ENCODE assay signal across 8 cellular contexts in genomic region chr7:23531794-23532489, GRCh38. TPM values are rescaled to one million over a fixed set of nuclear protein-coding genes. Genes with fewer than 3 reads are reported as not detected.
DNase-seq lines count a peak whose midpoint lies in the region; ATAC-seq and TF ChIP-seq lines count a peak whose summit lies in the region.

Gene TRA2A, minus strand, starts transcription at chr7:23531981. Its CDS starts 157 bp downstream, at chr7:23531824.

- H3K4me3 ChIP-seq in heart left ventricle: peak within 1 kb of the TSS; percentile 36 to 97 (median 84)

- H3K27ac ChIP-seq in heart left ventricle: peak within 1 kb of the TSS; percentile 83 to 99 (median 96)

- no peaks in the 10 kb centered on the region for H3K9me3 Mint-ChIP-seq in T-helper 1 cell treated with Interleukin-12 subunit alpha and Interleukin-12 subunit beta and Interleukin-4 antibody, amounts not matched to agents 30 μg/mL and 1 μg/mL, for 36 hours
- H3K9me3 Mint-ChIP-seq in type B pancreatic cell: no peaks in the 10 kb centered on the region

- intact Hi-C loops in heart left ventricle (cut with DNase I): loop anchor here in 2 of 10 donors (2.0 to 10.0 kb wide), 3 partner anchors 149 to 237 kb away; partner anchors contain the start of genes MALSU1 (in 2 of the 2) and FAM221A (in 1 of the 2)
- intact Hi-C loops in posterior cingulate gyrus (cut with DNase I): loop anchor here (2.0 to 5.0 kb wide), 3 partner anchors 65 to 425 kb away; partner anchors contain the start of genes CCDC126, KLHL7 and NUP42

- peak; percentile 90 for DNase-seq in NCI-H1694 (lab: John Stamatoyannopoulos, UW)
- peak; percentile 88 for DNase-seq in amniotic epithelial cell (ENCODE audit: low read depth)
- peak; percentile 97 to 99 (median 98) for DNase-seq in heart left ventricle
- peak; percentile 94 to 100 (median 98) for DNase-seq in posterior cingulate gyrus
- peak; percentile 97 for DNase-seq in type B pancreatic cell (ENCODE audit: extremely low spot score, unreplicated experiment)

- no peaks in the 10 kb centered on the region for H3K27me3 Mint-ChIP-seq in T-helper 1 cell treated with Interleukin-12 subunit alpha and Interleukin-12 subunit beta and Interleukin-4 antibody, amounts not matched to agents 30 μg/mL and 1 μg/mL, for 36 hours (ENCODE audit: low read depth)
- H3K27me3 Mint-ChIP-seq in type B pancreatic cell: no peaks in the 10 kb centered on the region

- TF ChIP-seq POLR2A in heart left ventricle (IDR thresholded peaks at IDR 0.05): peak; percentile 80 to 93

- H3K9me3 ChIP-seq in heart left ventricle: no peaks in the 10 kb centered on the region

- H3K36me3 ChIP-seq in heart left ventricle: no peaks in the 10 kb centered on the region

- WGBS in heart left ventricle, 4 donors: 14 to 19% (median 16%) methylated on average over 43 to 50 of the region's 50 CpGs

- H3K27me3 ChIP-seq in heart left ventricle: no peaks in the 10 kb centered on the region

- H3K27ac Mint-ChIP-seq in T-helper 1 cell treated with Interleukin-12 subunit alpha and Interleukin-12 subunit beta and Interleukin-4 antibody, amounts not matched to agents 30 μg/mL and 1 μg/mL, for 36 hours: peak within 1 kb of the TSS; percentile 100
- peak within 1 kb of the TSS; percentile 100 for H3K27ac Mint-ChIP-seq in type B pancreatic cell

- H3K4me1 Mint-ChIP-seq in T-helper 1 cell treated with Interleukin-12 subunit alpha and Interleukin-12 subunit beta and Interleukin-4 antibody, amounts not matched to agents 30 μg/mL and 1 μg/mL, for 36 hours (ENCODE audit: low read depth): peaks cover 32% of the 10 kb centered on the region
- peaks cover 34% of the 10 kb centered on the region for H3K4me1 Mint-ChIP-seq in type B pancreatic cell (ENCODE audit: unreplicated experiment)

- TF ChIP-seq CTCF in heart left ventricle (IDR thresholded peaks at IDR 0.05) (no peak), type B pancreatic cell (conservative IDR thresholded peaks at IDR 0.05) (no peak)

- peak; percentile 95 for ATAC-seq in GM18498 (IDR thresholded peaks at IDR 0.05; ENCODE audit: unreplicated experiment)
- peak; percentile 93 for ATAC-seq in HG02885 (IDR thresholded peaks at IDR 0.05; ENCODE audit: poor library complexity, unreplicated experiment)
- ATAC-seq in heart left ventricle: peak; percentile 98 to 99 (median 98)

- peaks cover 19% of the 10 kb centered on the region for H3K36me3 Mint-ChIP-seq in T-helper 1 cell treated with Interleukin-12 subunit alpha and Interleukin-12 subunit beta and Interleukin-4 antibody, amounts not matched to agents 30 μg/mL and 1 μg/mL, for 36 hours (ENCODE audit: low read depth)
- peaks cover 24% of the 10 kb centered on the region for H3K36me3 Mint-ChIP-seq in type B pancreatic cell

- peak within 1 kb of the TSS; percentile 100 for H3K4me3 Mint-ChIP-seq in T-helper 1 cell treated with Interleukin-12 subunit alpha and Interleukin-12 subunit beta and Interleukin-4 antibody, amounts not matched to agents 30 μg/mL and 1 μg/mL, for 36 hours
- peak within 1 kb of the TSS; percentile 100 for H3K4me3 Mint-ChIP-seq in type B pancreatic cell

- peaks cover 0 to 40% (median 34%) of the 10 kb centered on the region in 12 donors for H3K4me1 ChIP-seq in heart left ventricle

RNA-seq across cellular contexts. Expression of gene TRA2A, which starts in this region (rescaled TPM):
- 10 to 100 TPM; 13.2 to 55.7 (median 30.6) TPM for total RNA-seq in heart left ventricle
- 10 to 100 TPM; 32.5 to 37.6 TPM for polyA plus RNA-seq in heart left ventricle
- 97.9 and 116 TPM in 2 replicates for total RNA-seq in type B pancreatic cell (ENCODE audit: low replicate concordance)

Comparison
In these comparisons a context has a peak if more than half of its experiments do, and no peak if none do; other contexts are left out.
1. Peak in every context shown above with its lines: DNase-seq, ATAC-seq, H3K4me3 ChIP-seq and H3K27ac ChIP-seq.